Comparison of ENCODE assay signal across 16 cellular contexts in genomic region chr5:106601605-106602004, GRCh38.
DNase-seq lines count a peak whose midpoint lies in the region; ATAC-seq and TF ChIP-seq lines count a peak whose summit lies in the region.
"Had no signal": no experiment of that assay in that cellular context is flagged by ENCODE, and none has a peak within 500 bp of the region (broad histone marks: within the 10 kb centered on the region; RNA-seq: fewer than 3 reads in every experiment).

No MANE protein-coding gene starts in this region.

- H3K79me2 ChIP-seq in SU-DHL-6 (ENCODE audit: insufficient read depth, low read length) (no peaks in the 10 kb centered on the region), smooth muscle cell (ENCODE audit: low read depth) (no peaks in the 10 kb centered on the region)

- H3K9me3 ChIP-seq in left ventricle myocardium inferior (replicated peaks), result no peaks in the 10 kb centered on the region
- no peaks in the 10 kb centered on the region for H3K9me3 ChIP-seq in SU-DHL-6 (ENCODE audit: insufficient read depth, low read length)
- H3K9me3 ChIP-seq in smooth muscle cell (replicated peaks; ENCODE audit: low read depth), result no peaks in the 10 kb centered on the region
- H3K9me3 ChIP-seq: HAP-1, psoas muscle, uterus had no signal

- intact Hi-C loops in Right ventricle myocardium inferior (cut with DNase I) (no loop called here), left ventricle myocardium inferior (cut with micrococcal nuclease) (no loop called here)

- DNase-seq in Right ventricle myocardium inferior (ENCODE audit: missing footprints), result no peak
- no peak for DNase-seq in left ventricle myocardium inferior
- no peak for DNase-seq in smooth muscle cell (lab: John Stamatoyannopoulos, UW; ENCODE audit: unreplicated experiment)
- DNase-seq in inferior parietal cortex (ENCODE audit: extremely low spot score), result no peak
- DNase-seq in T-helper 1 cell, result no peak
- DNase-seq: activated T-cell treated with anti-CD3 and anti-CD28 coated beads, Interleukin-2, amount 50 U/mL, for 24 hours; amniotic stem cell; NCI-H2081 treated with DMSO at 0.1 percent for 48 hours; psoas muscle; stimulated activated CD4-positive, alpha-beta T cell treated with anti-CD3 and anti-CD28 coated beads, Interleukin-2, amount 100 ng/mL, for 24 hours; uterus had no signal

- H3K4me3 ChIP-seq in left ventricle myocardium inferior (no peak overlapping the region), SU-DHL-6 (ENCODE audit: insufficient read depth, low read length, poor library complexity, severe bottlenecking) (no peak overlapping the region), smooth muscle cell (no peak overlapping the region)
- H3K4me3 ChIP-seq: HAP-1, psoas muscle, uterus had no signal

- no peaks in the 10 kb centered on the region for H3K9me2 ChIP-seq in SU-DHL-6 (replicated peaks; ENCODE audit: insufficient read depth, low read length)

- H2AFZ ChIP-seq in SU-DHL-6 (ENCODE audit: low read depth, low read length, severe bottlenecking), result peak overlapping the region; percentile 73
- peak overlapping the region; percentile 68 for H2AFZ ChIP-seq in smooth muscle cell (ENCODE audit: low read depth)

- H3F3A ChIP-seq in SU-DHL-6 (ENCODE audit: insufficient read depth), result no peaks in the 10 kb centered on the region
- H3F3A ChIP-seq in smooth muscle cell (ENCODE audit: low read depth), result no peaks in the 10 kb centered on the region

- H3K27me3 ChIP-seq in left ventricle myocardium inferior (ENCODE audit: low read depth) (no peaks in the 10 kb centered on the region), SU-DHL-6 (ENCODE audit: low read length) (no peaks in the 10 kb centered on the region), smooth muscle cell (ENCODE audit: low read depth) (no peaks in the 10 kb centered on the region)
- H3K27me3 ChIP-seq: uterus had no signal

- 78% methylated on average over 6 of the region's 6 CpGs for WGBS in smooth muscle cell (ENCODE audit: low lambda C conversion rate)

- H3K9ac ChIP-seq in SU-DHL-6 (ENCODE audit: low read length) (no peak overlapping the region), smooth muscle cell (ENCODE audit: low read depth) (no peak overlapping the region)

- no peaks in the 10 kb centered on the region for H4K20me1 ChIP-seq in SU-DHL-6 (ENCODE audit: low read depth, low read length)
- H4K20me1 ChIP-seq in smooth muscle cell (ENCODE audit: low read depth), result no peaks in the 10 kb centered on the region

- H3K27ac ChIP-seq in left ventricle myocardium inferior (replicated peaks), result no peak overlapping the region
- no peak overlapping the region for H3K27ac ChIP-seq in SU-DHL-6 (ENCODE audit: low read depth, low read length)
- H3K27ac ChIP-seq in smooth muscle cell (ENCODE audit: low read depth), result peak overlapping the region; percentile 53
- H3K27ac ChIP-seq: psoas muscle, uterus had no signal

- TF ChIP-seq POLR2A in GM18505 (IDR thresholded peaks at IDR 0.05; ENCODE audit: borderline replicate concordance, extremely low read depth, insufficient read depth, insufficient read length), result no peak

- H3K36me3 ChIP-seq in left ventricle myocardium inferior, result no peaks in the 10 kb centered on the region
- H3K36me3 ChIP-seq in SU-DHL-6 (ENCODE audit: low read length), result no peaks in the 10 kb centered on the region
- H3K36me3 ChIP-seq in smooth muscle cell (ENCODE audit: low read depth), result no peaks in the 10 kb centered on the region
- H3K36me3 ChIP-seq: HAP-1, uterus had no signal

- ATAC-seq in Right ventricle myocardium inferior, result peak; percentile 44
- ATAC-seq in HG03066 (IDR thresholded peaks at IDR 0.05; ENCODE audit: low read depth, unreplicated experiment), result peak; percentile 81
- no peak for ATAC-seq in GM18505 (IDR thresholded peaks at IDR 0.05; ENCODE audit: unreplicated experiment)
- ATAC-seq: psoas muscle; stimulated activated memory B cell treated with anti-CD40 and anti-IgM and Interleukin-4, amounts not matched to agents 10 μg/mL and 1 μg/mL and 100 μg/mL, for 72 hours had no signal

- H3K4me2 ChIP-seq in SU-DHL-6 (ENCODE audit: low read depth, low read length, poor library complexity, severe bottlenecking) (peak overlapping the region; percentile 20), smooth muscle cell (no peak overlapping the region)

- H3K4me1 ChIP-seq in left ventricle myocardium inferior (no peaks in the 10 kb centered on the region), smooth muscle cell (ENCODE audit: low read depth) (no peaks in the 10 kb centered on the region)
- H3K4me1 ChIP-seq: HAP-1, psoas muscle, uterus had no signal

- TF ChIP-seq CTCF in left ventricle myocardium inferior (IDR thresholded peaks at IDR 0.05; ENCODE audit: borderline replicate concordance), result no peak
- TF ChIP-seq CTCF in SU-DHL-6 (IDR thresholded peaks at IDR 0.05; ENCODE audit: insufficient read depth, low read length, poor library complexity, severe bottlenecking), result no peak
- TF ChIP-seq CTCF in smooth muscle cell (IDR thresholded peaks at IDR 0.05; ENCODE audit: borderline replicate concordance, insufficient read depth, poor library complexity, severe bottlenecking), result no peak
